Comparison of ENCODE assay signal across 1 cellular context in the genomic region with DNA sequence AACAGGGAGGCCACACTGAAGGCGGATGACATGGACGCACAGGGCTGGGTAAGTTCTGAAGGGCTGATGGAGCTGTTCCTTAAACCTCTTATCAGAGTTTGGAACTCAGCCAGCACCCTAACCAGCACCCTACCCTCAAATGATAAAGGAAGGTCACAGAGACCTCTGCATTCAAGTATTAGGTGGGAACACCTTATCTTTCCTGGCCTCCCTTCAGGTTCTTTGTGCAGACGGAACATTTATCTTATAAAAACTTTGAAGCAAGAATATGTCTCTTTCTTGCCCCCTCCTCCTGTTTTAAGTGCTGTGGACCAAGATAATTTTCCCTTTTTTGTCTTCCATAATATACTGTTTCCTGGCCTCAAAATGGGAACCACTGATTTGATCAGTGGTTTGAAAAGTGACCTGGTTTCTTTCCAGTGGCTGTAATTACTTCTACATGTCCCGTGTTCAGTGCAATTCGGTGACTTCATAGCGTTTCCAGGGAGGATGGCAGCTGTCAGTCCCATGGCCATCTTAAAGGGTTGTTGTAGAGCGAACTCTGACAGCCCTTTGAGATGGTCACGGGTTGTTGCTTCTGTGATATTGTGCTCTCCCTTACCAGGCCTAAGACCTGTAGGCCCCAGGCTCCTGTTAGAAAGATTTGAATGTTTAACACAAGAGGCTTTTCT.
TF ChIP-seq lines count a peak whose summit lies in the region.

No MANE protein-coding gene starts in this region.

TF ChIP-seq in K562, 482 proteins besides CTCF, POLR2A, EP300 and RAD21 (continued from another document and continues in another):
- TF ChIP-seq, protein P1, sequence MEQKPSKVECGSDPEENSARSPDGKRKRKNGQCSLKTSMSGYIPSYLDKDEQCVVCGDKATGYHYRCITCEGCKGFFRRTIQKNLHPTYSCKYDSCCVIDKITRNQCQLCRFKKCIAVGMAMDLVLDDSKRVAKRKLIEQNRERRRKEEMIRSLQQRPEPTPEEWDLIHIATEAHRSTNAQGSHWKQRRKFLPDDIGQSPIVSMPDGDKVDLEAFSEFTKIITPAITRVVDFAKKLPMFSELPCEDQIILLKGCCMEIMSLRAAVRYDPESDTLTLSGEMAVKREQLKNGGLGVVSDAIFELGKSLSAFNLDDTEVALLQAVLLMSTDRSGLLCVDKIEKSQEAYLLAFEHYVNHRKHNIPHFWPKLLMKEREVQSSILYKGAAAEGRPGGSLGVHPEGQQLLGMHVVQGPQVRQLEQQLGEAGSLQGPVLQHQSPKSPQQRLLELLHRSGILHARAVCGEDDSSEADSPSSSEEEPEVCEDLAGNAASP (IDR thresholded peaks at IDR 0.05) = no peak
- TF ChIP-seq, protein P2, sequence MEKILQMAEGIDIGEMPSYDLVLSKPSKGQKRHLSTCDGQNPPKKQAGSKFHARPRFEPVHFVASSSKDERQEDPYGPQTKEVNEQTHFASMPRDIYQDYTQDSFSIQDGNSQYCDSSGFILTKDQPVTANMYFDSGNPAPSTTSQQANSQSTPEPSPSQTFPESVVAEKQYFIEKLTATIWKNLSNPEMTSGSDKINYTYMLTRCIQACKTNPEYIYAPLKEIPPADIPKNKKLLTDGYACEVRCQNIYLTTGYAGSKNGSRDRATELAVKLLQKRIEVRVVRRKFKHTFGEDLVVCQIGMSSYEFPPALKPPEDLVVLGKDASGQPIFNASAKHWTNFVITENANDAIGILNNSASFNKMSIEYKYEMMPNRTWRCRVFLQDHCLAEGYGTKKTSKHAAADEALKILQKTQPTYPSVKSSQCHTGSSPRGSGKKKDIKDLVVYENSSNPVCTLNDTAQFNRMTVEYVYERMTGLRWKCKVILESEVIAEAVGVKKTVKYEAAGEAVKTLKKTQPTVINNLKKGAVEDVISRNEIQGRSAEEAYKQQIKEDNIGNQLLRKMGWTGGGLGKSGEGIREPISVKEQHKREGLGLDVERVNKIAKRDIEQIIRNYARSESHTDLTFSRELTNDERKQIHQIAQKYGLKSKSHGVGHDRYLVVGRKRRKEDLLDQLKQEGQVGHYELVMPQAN (IDR thresholded peaks at IDR 0.05; ENCODE audit: borderline replicate concordance) = no peak
- TF ChIP-seq ZNF444 (CRISPR knock-in tag; IDR thresholded peaks at IDR 0.05) (no peak), MTA2 (IDR thresholded peaks at IDR 0.05; ENCODE audit: low read depth) (peak; percentile 78), CBX1 (IDR thresholded peaks at IDR 0.05; ENCODE audit: low read depth) (no peak), MAFF (IDR thresholded peaks at IDR 0.05; ENCODE audit: low read length) (peak; percentile 12; the same call in 1 of the 2 replicates), ZFP30 (CRISPR knock-in tag; IDR thresholded peaks at IDR 0.05; ENCODE audit: borderline replicate concordance) (no peak), NCOA2 (IDR thresholded peaks at IDR 0.05; ENCODE audit: partially characterized antibody in 2 of 2) (no peak), KDM1A (IDR thresholded peaks at IDR 0.05) (peak; percentile 92 to 95), ZFPM2 (CRISPR knock-in tag; IDR thresholded peaks at IDR 0.05) (no peak), LARP7 (IDR thresholded peaks at IDR 0.05) (no peak), ZNF239 (CRISPR knock-in tag; IDR thresholded peaks at IDR 0.05) (peak; percentile 42; the same call in 1 of the 2 replicates), ZFP36 (IDR thresholded peaks at IDR 0.05; ENCODE audit: low read depth, low read length, partially characterized antibody) (peak; percentile 53), MAZ (CRISPR knock-in tag; conservative IDR thresholded peaks at IDR 0.05 in 1 of 2, IDR thresholded peaks at IDR 0.05 in 1 of 2) (peak; percentile 70 to 73), ZNF133 (CRISPR knock-in tag; IDR thresholded peaks at IDR 0.05) (no peak), ZNF707 (CRISPR knock-in tag; conservative IDR thresholded peaks at IDR 0.05) (no peak), CXXC5 (CRISPR knock-in tag; IDR thresholded peaks at IDR 0.05) (peak; percentile 75), SMARCE1 (IDR thresholded peaks at IDR 0.05) (peak; percentile 94), ILF3 (IDR thresholded peaks at IDR 0.05; ENCODE audit: borderline replicate concordance) (no peak), SMARCB1 (IDR thresholded peaks at IDR 0.05; ENCODE audit: insufficient read length, low read depth) (no peak), NFE2 (IDR thresholded peaks at IDR 0.05; ENCODE audit: low read depth) (peak; percentile 13; the same call in 1 of the 2 replicates), KLF6 (CRISPR knock-in tag; IDR thresholded peaks at IDR 0.05; ENCODE audit: borderline replicate concordance) (no peak), KLF13 (tag; IDR thresholded peaks at IDR 0.05; ENCODE audit: borderline replicate concordance, low read depth) (0 out of 2 replicates have a peak, but pooled peaks have one; percentile 41), NONO (IDR thresholded peaks at IDR 0.05; ENCODE audit: low read depth in 2 of 2, low read length in 1 of 2) (no peak), TFAM (CRISPR knock-in tag; conservative IDR thresholded peaks at IDR 0.05) (no peak), ESRRB (CRISPR knock-in tag; IDR thresholded peaks at IDR 0.05; ENCODE audit: borderline replicate concordance) (no peak), MCM3 (IDR thresholded peaks at IDR 0.05) (no peak), HNRNPK (IDR thresholded peaks at IDR 0.05; ENCODE audit: low read depth, low read length, poor library complexity, severe bottlenecking) (no peak), COPS2 (conservative IDR thresholded peaks at IDR 0.05) (no peak), PPARD (CRISPR knock-in tag; IDR thresholded peaks at IDR 0.05) (no peak), ZNF561 (CRISPR knock-in tag; conservative IDR thresholded peaks at IDR 0.05) (no peak), ZBTB1 (CRISPR knock-in tag; IDR thresholded peaks at IDR 0.05; ENCODE audit: borderline replicate concordance, low read depth) (no peak), ZNF766 (CRISPR knock-in tag; conservative IDR thresholded peaks at IDR 0.05) (peak; percentile 86), PML (IDR thresholded peaks at IDR 0.05; ENCODE audit: low read length) (peak; percentile 55; the same call in 1 of the 2 replicates), ZNF57 (CRISPR knock-in tag; IDR thresholded peaks at IDR 0.05) (no peak), RBM34 (IDR thresholded peaks at IDR 0.05; ENCODE audit: borderline replicate concordance, insufficient read depth, low read length) (no peak), ASH1L (IDR thresholded peaks at IDR 0.05; ENCODE audit: borderline replicate concordance, low read depth, partially characterized antibody) (no peak), POLR3A (IDR thresholded peaks at IDR 0.05; ENCODE audit: borderline replicate concordance, extremely low read depth, insufficient read depth, insufficient read length) (no peak)
- TF ChIP-seq, protein P3, sequence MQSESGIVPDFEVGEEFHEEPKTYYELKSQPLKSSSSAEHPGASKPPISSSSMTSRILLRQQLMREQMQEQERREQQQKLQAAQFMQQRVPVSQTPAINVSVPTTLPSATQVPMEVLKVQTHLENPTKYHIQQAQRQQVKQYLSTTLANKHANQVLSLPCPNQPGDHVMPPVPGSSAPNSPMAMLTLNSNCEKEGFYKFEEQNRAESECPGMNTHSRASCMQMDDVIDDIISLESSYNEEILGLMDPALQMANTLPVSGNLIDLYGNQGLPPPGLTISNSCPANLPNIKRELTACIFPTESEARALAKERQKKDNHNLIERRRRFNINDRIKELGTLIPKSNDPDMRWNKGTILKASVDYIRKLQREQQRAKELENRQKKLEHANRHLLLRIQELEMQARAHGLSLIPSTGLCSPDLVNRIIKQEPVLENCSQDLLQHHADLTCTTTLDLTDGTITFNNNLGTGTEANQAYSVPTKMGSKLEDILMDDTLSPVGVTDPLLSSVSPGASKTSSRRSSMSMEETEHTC (IDR thresholded peaks at IDR 0.05) = 0 out of 2 replicates have a peak, but pooled peaks have one; percentile 31
- TF ChIP-seq, protein P4, sequence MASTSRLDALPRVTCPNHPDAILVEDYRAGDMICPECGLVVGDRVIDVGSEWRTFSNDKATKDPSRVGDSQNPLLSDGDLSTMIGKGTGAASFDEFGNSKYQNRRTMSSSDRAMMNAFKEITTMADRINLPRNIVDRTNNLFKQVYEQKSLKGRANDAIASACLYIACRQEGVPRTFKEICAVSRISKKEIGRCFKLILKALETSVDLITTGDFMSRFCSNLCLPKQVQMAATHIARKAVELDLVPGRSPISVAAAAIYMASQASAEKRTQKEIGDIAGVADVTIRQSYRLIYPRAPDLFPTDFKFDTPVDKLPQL (IDR thresholded peaks at IDR 0.05; ENCODE audit: extremely low read depth, insufficient read length) = no peak
- TF ChIP-seq, protein P5, sequence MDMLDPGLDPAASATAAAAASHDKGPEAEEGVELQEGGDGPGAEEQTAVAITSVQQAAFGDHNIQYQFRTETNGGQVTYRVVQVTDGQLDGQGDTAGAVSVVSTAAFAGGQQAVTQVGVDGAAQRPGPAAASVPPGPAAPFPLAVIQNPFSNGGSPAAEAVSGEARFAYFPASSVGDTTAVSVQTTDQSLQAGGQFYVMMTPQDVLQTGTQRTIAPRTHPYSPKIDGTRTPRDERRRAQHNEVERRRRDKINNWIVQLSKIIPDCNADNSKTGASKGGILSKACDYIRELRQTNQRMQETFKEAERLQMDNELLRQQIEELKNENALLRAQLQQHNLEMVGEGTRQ (CRISPR knock-in tag; IDR thresholded peaks at IDR 0.05) = no peak
- TF ChIP-seq, protein P6, sequence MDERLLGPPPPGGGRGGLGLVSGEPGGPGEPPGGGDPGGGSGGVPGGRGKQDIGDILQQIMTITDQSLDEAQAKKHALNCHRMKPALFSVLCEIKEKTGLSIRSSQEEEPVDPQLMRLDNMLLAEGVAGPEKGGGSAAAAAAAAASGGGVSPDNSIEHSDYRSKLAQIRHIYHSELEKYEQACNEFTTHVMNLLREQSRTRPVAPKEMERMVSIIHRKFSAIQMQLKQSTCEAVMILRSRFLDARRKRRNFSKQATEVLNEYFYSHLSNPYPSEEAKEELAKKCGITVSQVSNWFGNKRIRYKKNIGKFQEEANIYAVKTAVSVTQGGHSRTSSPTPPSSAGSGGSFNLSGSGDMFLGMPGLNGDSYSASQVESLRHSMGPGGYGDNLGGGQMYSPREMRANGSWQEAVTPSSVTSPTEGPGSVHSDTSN (CRISPR knock-in tag; IDR thresholded peaks at IDR 0.05; ENCODE audit: low read depth) = no peak
- TF ChIP-seq, protein P6 (tag; conservative IDR thresholded peaks at IDR 0.05; ENCODE audit: low read depth) = peak; percentile 67
- TF ChIP-seq, protein P7, sequence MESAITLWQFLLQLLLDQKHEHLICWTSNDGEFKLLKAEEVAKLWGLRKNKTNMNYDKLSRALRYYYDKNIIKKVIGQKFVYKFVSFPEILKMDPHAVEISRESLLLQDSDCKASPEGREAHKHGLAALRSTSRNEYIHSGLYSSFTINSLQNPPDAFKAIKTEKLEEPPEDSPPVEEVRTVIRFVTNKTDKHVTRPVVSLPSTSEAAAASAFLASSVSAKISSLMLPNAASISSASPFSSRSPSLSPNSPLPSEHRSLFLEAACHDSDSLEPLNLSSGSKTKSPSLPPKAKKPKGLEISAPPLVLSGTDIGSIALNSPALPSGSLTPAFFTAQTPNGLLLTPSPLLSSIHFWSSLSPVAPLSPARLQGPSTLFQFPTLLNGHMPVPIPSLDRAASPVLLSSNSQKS (CRISPR knock-in tag; IDR thresholded peaks at IDR 0.05) = no peak
- TF ChIP-seq, protein P8, sequence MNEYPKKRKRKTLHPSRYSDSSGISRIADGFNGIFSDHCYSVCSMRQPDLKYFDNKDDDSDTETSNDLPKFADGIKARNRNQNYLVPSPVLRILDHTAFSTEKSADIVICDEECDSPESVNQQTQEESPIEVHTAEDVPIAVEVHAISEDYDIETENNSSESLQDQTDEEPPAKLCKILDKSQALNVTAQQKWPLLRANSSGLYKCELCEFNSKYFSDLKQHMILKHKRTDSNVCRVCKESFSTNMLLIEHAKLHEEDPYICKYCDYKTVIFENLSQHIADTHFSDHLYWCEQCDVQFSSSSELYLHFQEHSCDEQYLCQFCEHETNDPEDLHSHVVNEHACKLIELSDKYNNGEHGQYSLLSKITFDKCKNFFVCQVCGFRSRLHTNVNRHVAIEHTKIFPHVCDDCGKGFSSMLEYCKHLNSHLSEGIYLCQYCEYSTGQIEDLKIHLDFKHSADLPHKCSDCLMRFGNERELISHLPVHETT (CRISPR knock-in tag; conservative IDR thresholded peaks at IDR 0.05 in 1 of 2, IDR thresholded peaks at IDR 0.05 in 1 of 2) = no peak
- TF ChIP-seq, protein P9, sequence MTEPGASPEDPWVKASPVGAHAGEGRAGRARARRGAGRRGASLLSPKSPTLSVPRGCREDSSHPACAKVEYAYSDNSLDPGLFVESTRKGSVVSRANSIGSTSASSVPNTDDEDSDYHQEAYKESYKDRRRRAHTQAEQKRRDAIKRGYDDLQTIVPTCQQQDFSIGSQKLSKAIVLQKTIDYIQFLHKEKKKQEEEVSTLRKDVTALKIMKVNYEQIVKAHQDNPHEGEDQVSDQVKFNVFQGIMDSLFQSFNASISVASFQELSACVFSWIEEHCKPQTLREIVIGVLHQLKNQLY (CRISPR knock-in tag; conservative IDR thresholded peaks at IDR 0.05) = no peak
